13 cellular contexts compared by ENCODE assay signal in the genomic region with DNA sequence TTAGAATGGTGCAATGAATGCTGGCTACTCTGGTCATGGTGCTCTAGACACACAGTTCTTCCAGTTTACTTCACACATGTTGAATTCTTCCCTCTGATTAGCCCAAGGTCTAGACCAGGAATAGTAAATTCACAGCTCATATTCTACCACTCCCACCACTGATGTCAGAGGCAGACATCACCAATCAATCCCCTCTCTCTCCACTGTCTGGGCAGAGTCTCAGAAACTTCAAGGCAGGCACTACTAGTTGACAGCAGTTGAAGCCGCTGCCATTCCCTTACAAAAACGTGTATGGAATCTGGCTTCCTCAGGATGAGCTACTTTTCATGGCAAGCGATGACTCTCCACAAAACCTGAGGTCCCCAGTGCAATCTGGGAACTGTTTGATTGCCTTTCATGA.
A peak's percentile ranks its signal among the peaks of the same experiment; 100 is the strongest.
DNase-seq lines count a peak whose midpoint lies in the region; ATAC-seq and TF ChIP-seq lines count a peak whose summit lies in the region.
"Had no signal": no experiment of that assay in that cellular context is flagged by ENCODE, and none has a peak within 500 bp of the region (broad histone marks: within the 10 kb centered on the region; RNA-seq: fewer than 3 reads in every experiment).

No MANE protein-coding gene starts in this region.

- in situ Hi-C loops in GM23248 (cut with MboI): no loop called here

- H3K36me3 ChIP-seq in GM23248 (ENCODE audit: low read depth): no peaks in the 10 kb centered on the region
- H3K36me3 ChIP-seq in SJCRH30: no peaks in the 10 kb centered on the region
- H3K36me3 ChIP-seq in mesendoderm (ENCODE audit: control insufficient read depth, insufficient read depth, low read length): no peaks in the 10 kb centered on the region
- H3K36me3 ChIP-seq in tibial nerve: no peaks in the 10 kb centered on the region
- H3K36me3 ChIP-seq: uterus had no signal

- H2BK120ac ChIP-seq in mesendoderm (ENCODE audit: low read depth, low read length): no peak overlapping the region

- no peaks in the 10 kb centered on the region for H3K79me2 ChIP-seq in GM23248 (ENCODE audit: insufficient read depth)
- no peaks in the 10 kb centered on the region for H3K79me2 ChIP-seq in mesendoderm (ENCODE audit: control insufficient read depth, insufficient read depth, low read length)

- H2BK15ac ChIP-seq in mesendoderm (replicated peaks; ENCODE audit: low read depth): no peak overlapping the region

- H3K79me1 ChIP-seq in mesendoderm (ENCODE audit: low read length): no peaks in the 10 kb centered on the region

- H4K8ac ChIP-seq in mesendoderm (ENCODE audit: low read depth, low read length): no peak overlapping the region

- H4K20me1 ChIP-seq in GM23248 (ENCODE audit: insufficient read depth): no peaks in the 10 kb centered on the region

- no peak for ATAC-seq in HG03520 (IDR thresholded peaks at IDR 0.05; ENCODE audit: unreplicated experiment)

- DNase-seq in GM23248 (peak; percentile 82), SJCRH30 (peak; percentile 19 to 48), fibroblast of gingiva (ENCODE audit: low read depth) (peak; percentile 59), mesendoderm (peak; percentile 83), tibial nerve (ENCODE audit: low spot score in 2 of 2) (no peak), NCI-H1930 (lab: John Stamatoyannopoulos, UW) (no peak), NCI-H345 treated with DMSO at 0.1 percent for 48 hours (lab: John Stamatoyannopoulos, UW; ENCODE audit: unreplicated experiment) (no peak)
- DNase-seq: activated CD4-positive, alpha-beta memory T cell treated with anti-CD3 and anti-CD28 coated beads, Interleukin-2, amount 10 ng/mL, durations not matched to agents 7 days and 5 days; activated naive CD4-positive, alpha-beta T cell treated with anti-CD3 and anti-CD28 coated beads, Interleukin-2, amount 10 ng/mL, durations not matched to agents 7 days and 5 days; CD4-positive, CD25-positive, alpha-beta regulatory T cell; NCI-H526 treated with DMSO at 0.1 percent for 48 hours; uterus had no signal

- peak overlapping the region; percentile 53 for H2AFZ ChIP-seq in GM23248

- no peak for TF ChIP-seq CTCF in tibial nerve (IDR thresholded peaks at IDR 0.05)

- H3K27me3 ChIP-seq in GM23248 (replicated peaks; ENCODE audit: insufficient read depth) (no peaks in the 10 kb centered on the region), SJCRH30 (no peaks in the 10 kb centered on the region), mesendoderm (ENCODE audit: insufficient read depth, low read length, poor library complexity) (no peaks in the 10 kb centered on the region), tibial nerve (peaks cover 0 to 13% of the 10 kb centered on the region in 2 donors)
- H3K27me3 ChIP-seq: uterus had no signal

- H4K5ac ChIP-seq in mesendoderm (ENCODE audit: low read length): no peak overlapping the region

- TF ChIP-seq EP300 in tibial nerve (IDR thresholded peaks at IDR 0.05): no peak

- H3K4me1 ChIP-seq in GM23248 (ENCODE audit: insufficient read depth) (peaks cover 39% of the 10 kb centered on the region), SJCRH30 (peaks cover 14% of the 10 kb centered on the region), mesendoderm (ENCODE audit: control insufficient read depth, low read depth, low read length) (no peaks in the 10 kb centered on the region), tibial nerve (peaks cover 0 to 29% (median 7%) of the 10 kb centered on the region in 4 donors)

- H3K23ac ChIP-seq in mesendoderm (ENCODE audit: low read length): no peak overlapping the region

- TF ChIP-seq POLR2A in tibial nerve (IDR thresholded peaks at IDR 0.05): no peak

- H3K27ac ChIP-seq in GM23248 (0 out of 2 replicates have a peak overlapping the region, but pooled peaks have one; percentile 6), SJCRH30 (no peak overlapping the region), mesendoderm (ENCODE audit: low read depth, low read length) (no peak overlapping the region), tibial nerve (no peak overlapping the region)
- H3K27ac ChIP-seq: uterus had no signal

- no peak overlapping the region for H2BK5ac ChIP-seq in mesendoderm (ENCODE audit: low read length)

- no peak overlapping the region for H3K56ac ChIP-seq in mesendoderm (ENCODE audit: low read length)

- H3K9me2 ChIP-seq in GM23248 (ENCODE audit: insufficient read depth): no peaks in the 10 kb centered on the region

- no peak overlapping the region for H3K4ac ChIP-seq in mesendoderm (ENCODE audit: low read depth, low read length)

- no peak overlapping the region for H3K18ac ChIP-seq in mesendoderm (ENCODE audit: low read length)

- H3K9ac ChIP-seq in GM23248: no peak overlapping the region
- no peak overlapping the region for H3K9ac ChIP-seq in mesendoderm (ENCODE audit: low read length)

- H2AK5ac ChIP-seq in mesendoderm (ENCODE audit: low read length): no peak overlapping the region

- no peak overlapping the region for H3K4me2 ChIP-seq in GM23248 (ENCODE audit: unreplicated experiment)
- H3K4me2 ChIP-seq in mesendoderm (ENCODE audit: low read length): no peak overlapping the region

- WGBS in GM23248 (ENCODE audit: low coverage in 1 of 2, low lambda C conversion rate in 2 of 2, missing lambda C conversion rate in 2 of 2), 2 experiments: 32% methylated on average over 3 of the region's 3 CpGs
- no CpG with 5 or more reads among the region's 3 CpGs for WGBS in mesendoderm (ENCODE audit: extremely low coverage, insufficient coverage, low lambda C conversion rate)
- WGBS in tibial nerve, 2 donors: 61 to 76% methylated on average over 3 of the region's 3 CpGs

- H3K4me3 ChIP-seq in GM23248: no peak overlapping the region
- H3K4me3 ChIP-seq in SJCRH30: no peak overlapping the region
- H3K4me3 ChIP-seq in mesendoderm (ENCODE audit: low read length): no peak overlapping the region
- H3K4me3 ChIP-seq in tibial nerve: no peak overlapping the region
- H3K4me3 ChIP-seq: uterus had no signal

- H3K9me3 ChIP-seq in GM23248 (ENCODE audit: low read depth): no peaks in the 10 kb centered on the region
- H3K9me3 ChIP-seq in SJCRH30 (replicated peaks): no peaks in the 10 kb centered on the region
- peaks cover 0 to 6% (median 0%) of the 10 kb centered on the region in 4 donors for H3K9me3 ChIP-seq in tibial nerve
- H3K9me3 ChIP-seq: uterus had no signal

- peaks cover 31% of the 10 kb centered on the region for H3F3A ChIP-seq in GM23248 (ENCODE audit: insufficient read depth)

Comparison
In these comparisons a context has a peak if more than half of its experiments do, and no peak if none do; other contexts are left out.
1. DNase-seq: peak in GM23248 (single experiment), SJCRH30 (2 of 2), fibroblast of gingiva (single experiment) and mesendoderm (single experiment); none in tibial nerve (0 of 2), NCI-H1930 (0 of 2) and NCI-H345 treated with DMSO at 0.1 percent for 48 hours (single experiment).